Comparison of ENCODE assay signal across 1 cellular context in the genomic region with DNA sequence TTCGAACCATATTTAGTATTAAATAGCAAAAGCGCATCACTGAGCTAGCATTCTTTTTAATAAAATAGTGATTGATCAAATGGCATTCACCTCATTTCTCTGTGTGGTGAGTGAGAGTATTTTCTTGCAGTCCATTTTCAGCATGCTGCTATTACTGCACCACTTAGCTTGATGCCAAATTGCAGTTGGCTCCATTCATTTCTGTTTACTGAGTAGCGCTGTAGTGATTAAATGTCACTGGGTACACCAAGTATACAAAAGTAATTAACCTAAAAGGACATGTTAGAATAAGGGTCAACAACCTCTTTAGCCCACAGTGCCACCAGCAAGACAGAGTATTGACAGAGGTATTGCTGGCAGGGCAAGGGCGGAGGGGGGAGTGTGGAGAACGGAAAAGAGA.
TF ChIP-seq lines count a peak whose summit lies in the region.

No MANE protein-coding gene starts in this region.

TF ChIP-seq in GM23338, 12 proteins besides CTCF, POLR2A, EP300 and RAD21 (continued from another document):
- TF ChIP-seq, protein P1, sequence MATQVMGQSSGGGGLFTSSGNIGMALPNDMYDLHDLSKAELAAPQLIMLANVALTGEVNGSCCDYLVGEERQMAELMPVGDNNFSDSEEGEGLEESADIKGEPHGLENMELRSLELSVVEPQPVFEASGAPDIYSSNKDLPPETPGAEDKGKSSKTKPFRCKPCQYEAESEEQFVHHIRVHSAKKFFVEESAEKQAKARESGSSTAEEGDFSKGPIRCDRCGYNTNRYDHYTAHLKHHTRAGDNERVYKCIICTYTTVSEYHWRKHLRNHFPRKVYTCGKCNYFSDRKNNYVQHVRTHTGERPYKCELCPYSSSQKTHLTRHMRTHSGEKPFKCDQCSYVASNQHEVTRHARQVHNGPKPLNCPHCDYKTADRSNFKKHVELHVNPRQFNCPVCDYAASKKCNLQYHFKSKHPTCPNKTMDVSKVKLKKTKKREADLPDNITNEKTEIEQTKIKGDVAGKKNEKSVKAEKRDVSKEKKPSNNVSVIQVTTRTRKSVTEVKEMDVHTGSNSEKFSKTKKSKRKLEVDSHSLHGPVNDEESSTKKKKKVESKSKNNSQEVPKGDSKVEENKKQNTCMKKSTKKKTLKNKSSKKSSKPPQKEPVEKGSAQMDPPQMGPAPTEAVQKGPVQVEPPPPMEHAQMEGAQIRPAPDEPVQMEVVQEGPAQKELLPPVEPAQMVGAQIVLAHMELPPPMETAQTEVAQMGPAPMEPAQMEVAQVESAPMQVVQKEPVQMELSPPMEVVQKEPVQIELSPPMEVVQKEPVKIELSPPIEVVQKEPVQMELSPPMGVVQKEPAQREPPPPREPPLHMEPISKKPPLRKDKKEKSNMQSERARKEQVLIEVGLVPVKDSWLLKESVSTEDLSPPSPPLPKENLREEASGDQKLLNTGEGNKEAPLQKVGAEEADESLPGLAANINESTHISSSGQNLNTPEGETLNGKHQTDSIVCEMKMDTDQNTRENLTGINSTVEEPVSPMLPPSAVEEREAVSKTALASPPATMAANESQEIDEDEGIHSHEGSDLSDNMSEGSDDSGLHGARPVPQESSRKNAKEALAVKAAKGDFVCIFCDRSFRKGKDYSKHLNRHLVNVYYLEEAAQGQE (IDR thresholded peaks at IDR 0.05; ENCODE audit: unreplicated experiment) = no peak
- TF ChIP-seq JUNB (IDR thresholded peaks at IDR 0.05; ENCODE audit: unreplicated experiment) (no peak), EZH2phosphoT487 (IDR thresholded peaks at IDR 0.05; ENCODE audit: unreplicated experiment) (no peak), POLR2AphosphoS5 (IDR thresholded peaks at IDR 0.05; ENCODE audit: low read depth) (no peak), EZH2 (IDR thresholded peaks at IDR 0.05; ENCODE audit: low read depth, unreplicated experiment) (no peak)
- TF ChIP-seq, protein P2, sequence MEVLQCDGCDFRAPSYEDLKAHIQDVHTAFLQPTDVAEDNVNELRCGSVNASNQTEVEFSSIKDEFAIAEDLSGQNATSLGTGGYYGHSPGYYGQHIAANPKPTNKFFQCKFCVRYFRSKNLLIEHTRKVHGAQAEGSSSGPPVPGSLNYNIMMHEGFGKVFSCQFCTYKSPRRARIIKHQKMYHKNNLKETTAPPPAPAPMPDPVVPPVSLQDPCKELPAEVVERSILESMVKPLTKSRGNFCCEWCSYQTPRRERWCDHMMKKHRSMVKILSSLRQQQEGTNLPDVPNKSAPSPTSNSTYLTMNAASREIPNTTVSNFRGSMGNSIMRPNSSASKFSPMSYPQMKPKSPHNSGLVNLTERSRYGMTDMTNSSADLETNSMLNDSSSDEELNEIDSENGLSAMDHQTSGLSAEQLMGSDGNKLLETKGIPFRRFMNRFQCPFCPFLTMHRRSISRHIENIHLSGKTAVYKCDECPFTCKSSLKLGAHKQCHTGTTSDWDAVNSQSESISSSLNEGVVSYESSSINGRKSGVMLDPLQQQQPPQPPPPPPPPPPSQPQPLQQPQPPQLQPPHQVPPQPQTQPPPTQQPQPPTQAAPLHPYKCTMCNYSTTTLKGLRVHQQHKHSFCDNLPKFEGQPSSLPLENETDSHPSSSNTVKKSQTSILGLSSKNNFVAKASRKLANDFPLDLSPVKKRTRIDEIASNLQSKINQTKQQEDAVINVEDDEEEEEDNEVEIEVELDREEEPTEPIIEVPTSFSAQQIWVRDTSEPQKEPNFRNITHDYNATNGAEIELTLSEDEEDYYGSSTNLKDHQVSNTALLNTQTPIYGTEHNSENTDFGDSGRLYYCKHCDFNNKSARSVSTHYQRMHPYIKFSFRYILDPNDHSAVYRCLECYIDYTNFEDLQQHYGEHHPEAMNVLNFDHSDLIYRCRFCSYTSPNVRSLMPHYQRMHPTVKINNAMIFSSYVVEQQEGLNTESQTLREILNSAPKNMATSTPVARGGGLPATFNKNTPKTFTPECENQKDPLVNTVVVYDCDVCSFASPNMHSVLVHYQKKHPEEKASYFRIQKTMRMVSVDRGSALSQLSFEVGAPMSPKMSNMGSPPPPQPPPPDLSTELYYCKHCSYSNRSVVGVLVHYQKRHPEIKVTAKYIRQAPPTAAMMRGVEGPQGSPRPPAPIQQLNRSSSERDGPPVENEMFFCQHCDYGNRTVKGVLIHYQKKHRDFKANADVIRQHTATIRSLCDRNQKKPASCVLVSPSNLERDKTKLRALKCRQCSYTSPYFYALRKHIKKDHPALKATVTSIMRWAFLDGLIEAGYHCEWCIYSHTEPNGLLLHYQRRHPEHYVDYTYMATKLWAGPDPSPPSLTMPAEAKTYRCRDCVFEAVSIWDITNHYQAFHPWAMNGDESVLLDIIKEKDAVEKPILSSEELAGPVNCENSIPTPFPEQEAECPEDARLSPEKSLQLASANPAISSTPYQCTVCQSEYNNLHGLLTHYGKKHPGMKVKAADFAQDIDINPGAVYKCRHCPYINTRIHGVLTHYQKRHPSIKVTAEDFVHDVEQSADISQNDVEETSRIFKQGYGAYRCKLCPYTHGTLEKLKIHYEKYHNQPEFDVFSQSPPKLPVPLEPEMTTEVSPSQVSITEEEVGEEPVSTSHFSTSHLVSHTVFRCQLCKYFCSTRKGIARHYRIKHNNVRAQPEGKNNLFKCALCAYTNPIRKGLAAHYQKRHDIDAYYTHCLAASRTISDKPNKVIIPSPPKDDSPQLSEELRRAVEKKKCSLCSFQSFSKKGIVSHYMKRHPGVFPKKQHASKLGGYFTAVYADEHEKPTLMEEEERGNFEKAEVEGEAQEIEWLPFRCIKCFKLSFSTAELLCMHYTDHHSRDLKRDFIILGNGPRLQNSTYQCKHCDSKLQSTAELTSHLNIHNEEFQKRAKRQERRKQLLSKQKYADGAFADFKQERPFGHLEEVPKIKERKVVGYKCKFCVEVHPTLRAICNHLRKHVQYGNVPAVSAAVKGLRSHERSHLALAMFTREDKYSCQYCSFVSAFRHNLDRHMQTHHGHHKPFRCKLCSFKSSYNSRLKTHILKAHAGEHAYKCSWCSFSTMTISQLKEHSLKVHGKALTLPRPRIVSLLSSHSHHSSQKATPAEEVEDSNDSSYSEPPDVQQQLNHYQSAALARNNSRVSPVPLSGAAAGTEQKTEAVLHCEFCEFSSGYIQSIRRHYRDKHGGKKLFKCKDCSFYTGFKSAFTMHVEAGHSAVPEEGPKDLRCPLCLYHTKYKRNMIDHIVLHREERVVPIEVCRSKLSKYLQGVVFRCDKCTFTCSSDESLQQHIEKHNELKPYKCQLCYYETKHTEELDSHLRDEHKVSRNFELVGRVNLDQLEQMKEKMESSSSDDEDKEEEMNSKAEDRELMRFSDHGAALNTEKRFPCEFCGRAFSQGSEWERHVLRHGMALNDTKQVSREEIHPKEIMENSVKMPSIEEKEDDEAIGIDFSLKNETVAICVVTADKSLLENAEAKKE (CRISPR knock-in tag; IDR thresholded peaks at IDR 0.05) = no peak
- TF ChIP-seq, protein P3, sequence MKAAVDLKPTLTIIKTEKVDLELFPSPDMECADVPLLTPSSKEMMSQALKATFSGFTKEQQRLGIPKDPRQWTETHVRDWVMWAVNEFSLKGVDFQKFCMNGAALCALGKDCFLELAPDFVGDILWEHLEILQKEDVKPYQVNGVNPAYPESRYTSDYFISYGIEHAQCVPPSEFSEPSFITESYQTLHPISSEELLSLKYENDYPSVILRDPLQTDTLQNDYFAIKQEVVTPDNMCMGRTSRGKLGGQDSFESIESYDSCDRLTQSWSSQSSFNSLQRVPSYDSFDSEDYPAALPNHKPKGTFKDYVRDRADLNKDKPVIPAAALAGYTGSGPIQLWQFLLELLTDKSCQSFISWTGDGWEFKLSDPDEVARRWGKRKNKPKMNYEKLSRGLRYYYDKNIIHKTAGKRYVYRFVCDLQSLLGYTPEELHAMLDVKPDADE (IDR thresholded peaks at IDR 0.05) = no peak
TF ChIP-seq in GM23338: peak in this region for 0.
